13 cellular contexts compared by ENCODE assay signal in genomic region chr9:22147818-22148573, GRCh38.
DNase-seq lines count a peak whose midpoint lies in the region; ATAC-seq and TF ChIP-seq lines count a peak whose summit lies in the region.
"Had no signal": no experiment of that assay in that cellular context is flagged by ENCODE, and none has a peak within 500 bp of the region (broad histone marks: within the 10 kb centered on the region; RNA-seq: fewer than 3 reads in every experiment).

No MANE protein-coding gene starts in this region.

- H3K23me2 ChIP-seq in H9 (ENCODE audit: insufficient read length, low read depth, low read length, poor library complexity, severe bottlenecking) = no peaks in the 10 kb centered on the region

- no peaks in the 10 kb centered on the region for H3K4me1 ChIP-seq in H9 (ENCODE audit: insufficient read depth, low read length)

- H3T11ph ChIP-seq in H9 (ENCODE audit: low read length) = no peak overlapping the region

- H2BK12ac ChIP-seq in H9 (ENCODE audit: insufficient read length, low read depth, low read length) = no peak overlapping the region

- no peak overlapping the region for H3K18ac ChIP-seq in H9 (ENCODE audit: insufficient read length, low read depth, low read length)

- H3K27me3 ChIP-seq in H9 (ENCODE audit: insufficient read depth, low read length) = no peaks in the 10 kb centered on the region

- H3K79me1 ChIP-seq in H9 (ENCODE audit: insufficient read depth, low read depth, low read length, poor library complexity, severe bottlenecking) = no peaks in the 10 kb centered on the region

- no CpG with 5 or more reads among the region's 8 CpGs for WGBS in H9 (ENCODE audit: extremely low coverage, insufficient read length, low lambda C conversion rate)

- no peak overlapping the region for H3K23ac ChIP-seq in H9 (ENCODE audit: insufficient read length, low read depth, low read length)

- no peaks in the 10 kb centered on the region for H3K9me3 Mint-ChIP-seq in H9
- H3K9me3 Mint-ChIP-seq: type B pancreatic cell had no signal

- no peak overlapping the region for H3K4me3 Mint-ChIP-seq in H9
- H3K4me3 Mint-ChIP-seq: type B pancreatic cell had no signal

- ATAC-seq in GM18519 (IDR thresholded peaks at IDR 0.05; ENCODE audit: low FRiP score, unreplicated experiment) = peak; percentile 46
- ATAC-seq in GM21619 (IDR thresholded peaks at IDR 0.05; ENCODE audit: unreplicated experiment) = no peak

- no peak overlapping the region for H3K4ac ChIP-seq in H9 (ENCODE audit: low read depth, low read length)

- TF ChIP-seq CTCF in H9 (conservative IDR thresholded peaks at IDR 0.05) = no peak

- H2BK15ac ChIP-seq in H9 (ENCODE audit: low read depth, low read length) = no peak overlapping the region

- H3K36me3 Mint-ChIP-seq in H9 (ENCODE audit: insufficient read depth in 1 of 3, low read depth in 3 of 3) = no peaks in the 10 kb centered on the region
- H3K36me3 Mint-ChIP-seq: type B pancreatic cell had no signal

- no peak overlapping the region for H2BK120ac ChIP-seq in H9 (ENCODE audit: low read depth, low read length, poor library complexity, severe bottlenecking)

- H3K79me2 ChIP-seq in H9 (ENCODE audit: insufficient read depth, low read length) = no peaks in the 10 kb centered on the region

- no peak overlapping the region for H2BK5ac ChIP-seq in H9 (ENCODE audit: insufficient read length, low read length)

- no peak overlapping the region for H2AFZ ChIP-seq in H9 (ENCODE audit: low read length)

- no peak overlapping the region for H4K91ac ChIP-seq in H9 (ENCODE audit: insufficient read length, low read depth, low read length)

- no peak overlapping the region for H3K4me2 ChIP-seq in H9 (ENCODE audit: insufficient read depth, insufficient read length, low read length)

- H3K27ac Mint-ChIP-seq in H9 = no peak overlapping the region
- H3K27ac Mint-ChIP-seq: type B pancreatic cell had no signal

- H4K8ac ChIP-seq in H9 (replicated peaks; ENCODE audit: insufficient read length, low read depth, low read length) = no peak overlapping the region

- H3K9ac ChIP-seq in H9 (ENCODE audit: extremely low read depth, insufficient read length, low read length) = no peak overlapping the region

- no peaks in the 10 kb centered on the region for H4K20me1 ChIP-seq in H9 (ENCODE audit: control insufficient read depth, insufficient read depth, insufficient read length)

- H2BK20ac ChIP-seq in H9 (ENCODE audit: low read depth, low read length, poor library complexity, severe bottlenecking) = no peak overlapping the region

- peak; percentile 47 for DNase-seq in RKO (ENCODE audit: low spot score)
- DNase-seq in dermis blood vessel endothelial cell = peak; percentile 76
- DNase-seq in renal cortical epithelial cell (ENCODE audit: low read depth) = peak; percentile 72
- DNase-seq in 8988T = no peak
- DNase-seq in H9 = no peak
- DNase-seq in caudate nucleus (lab: John Stamatoyannopoulos, UW) = no peak
- DNase-seq: kidney glomerular epithelial cell, NCI-H2227 treated with DMSO at 0.1 percent for 48 hours, T1000 had no signal

- no peaks in the 10 kb centered on the region for H3K4me1 Mint-ChIP-seq in H9

- H3K14ac ChIP-seq in H9 (ENCODE audit: insufficient read depth, low read length) = no peak overlapping the region

- H3K9me3 ChIP-seq in H9 (ENCODE audit: control insufficient read depth, low read depth, low read length) = no peaks in the 10 kb centered on the region

- no peak overlapping the region for H3K56ac ChIP-seq in H9 (ENCODE audit: insufficient read length, low read depth, low read length)

- H4K5ac ChIP-seq in H9 (ENCODE audit: insufficient read length, low read depth, low read length) = no peak overlapping the region

- no peak overlapping the region for H2AK5ac ChIP-seq in H9 (ENCODE audit: insufficient read length, low read length)

- H3K27me3 Mint-ChIP-seq in H9 (ENCODE audit: low read depth) = no peaks in the 10 kb centered on the region

- H3K27ac ChIP-seq in H9 (ENCODE audit: insufficient read length, low read depth, low read length) (no peak overlapping the region), caudate nucleus (ENCODE audit: low read depth, low read length) (no peak overlapping the region)
- H3K27ac ChIP-seq: coronary artery had no signal

Comparison
In these comparisons a context has a peak if more than half of its experiments do, and no peak if none do; other contexts are left out.
1. DNase-seq: peak in RKO (single experiment), dermis blood vessel endothelial cell (single experiment) and renal cortical epithelial cell (single experiment); none in 8988T (single experiment), H9 (single experiment) and caudate nucleus (0 of 61).